1 cellular context compared by ENCODE assay signal in the genomic region with DNA sequence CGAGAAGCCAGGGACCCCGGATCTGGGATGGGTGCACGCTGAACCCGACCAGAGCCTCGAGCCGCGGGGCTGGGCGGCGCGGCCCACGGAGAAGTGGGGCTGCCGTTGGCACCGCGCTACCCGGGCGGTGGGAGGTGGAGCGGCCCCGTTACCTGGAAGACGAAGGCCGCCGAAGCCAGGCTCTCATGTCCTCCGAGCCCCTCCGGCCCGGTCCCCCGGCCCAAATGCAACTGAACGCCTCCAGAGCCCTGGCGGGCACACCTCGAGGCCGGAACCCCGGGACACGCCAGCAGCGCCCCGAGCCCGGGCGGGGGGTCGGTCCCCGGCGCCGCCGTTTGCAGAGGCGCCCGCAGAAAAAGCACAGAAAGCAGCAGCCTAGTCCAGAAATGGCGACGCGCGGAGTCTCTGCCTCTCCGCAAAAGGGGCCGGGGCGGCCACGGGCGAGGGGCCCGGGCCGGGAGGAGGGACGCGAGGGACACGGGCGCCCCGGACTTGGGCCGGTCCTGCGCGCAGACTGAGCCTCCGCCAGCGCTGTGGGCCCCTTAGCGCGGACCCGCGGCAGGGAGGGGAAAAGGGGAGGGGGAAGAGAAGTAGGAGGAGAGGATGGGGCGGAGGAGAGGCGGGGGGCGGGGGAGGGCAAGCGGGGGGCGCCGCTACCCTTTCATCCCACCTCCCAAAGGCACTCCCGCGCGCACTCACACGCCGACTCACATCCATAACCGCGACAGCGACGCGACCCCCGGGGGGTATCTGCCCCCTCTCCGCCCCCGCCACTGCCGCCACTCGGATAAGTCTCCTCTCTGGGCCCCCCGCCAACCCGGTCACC.
TF ChIP-seq lines count a peak whose summit lies in the region.

No MANE protein-coding gene starts in this region.

TF ChIP-seq in A549, 52 proteins besides CTCF, POLR2A, EP300 and RAD21 (continued from another document):
- peak; percentile 33; the same call in 1 of the 2 replicates for TF ChIP-seq E2F6 (IDR thresholded peaks at IDR 0.05; ENCODE audit: borderline replicate concordance, low read depth)
